ENCODE assay signal across 8 cellular contexts in genomic region chr21:33541756-33542639, GRCh38. TPM values are rescaled to one million over a fixed set of nuclear protein-coding genes. Genes with fewer than 3 reads are reported as not detected.
DNase-seq lines count a peak whose midpoint lies in the region; TF ChIP-seq lines count a peak whose summit lies in the region.

Gene GART, minus strand, starts transcription at chr21:33542117. Its CDS starts 2,802 bp downstream, at chr21:33539315.

- H3K9me3 ChIP-seq in neuron (ENCODE audit: low read length): no peaks in the 10 kb centered on the region
- no peaks in the 10 kb centered on the region for H3K9me3 ChIP-seq in subcutaneous abdominal adipose tissue (ENCODE audit: control insufficient read depth in 5 of 5, low read length in 5 of 5)

- peak within 1 kb of the TSS; percentile 57 for H2AFZ ChIP-seq in neuron (ENCODE audit: low read depth, low read length)

- H3K27ac ChIP-seq in subcutaneous abdominal adipose tissue (ENCODE audit: low read depth, low read length): peak within 1 kb of the TSS; percentile 100

- H3K4me1 ChIP-seq in neuron (ENCODE audit: insufficient read depth, low read length): peaks cover 25% of the 10 kb centered on the region
- H3K4me1 ChIP-seq in subcutaneous abdominal adipose tissue (ENCODE audit: control insufficient read depth in 5 of 5, insufficient read depth in 5 of 5, low read length in 5 of 5): peaks cover 5 to 39% (median 33%) of the 10 kb centered on the region in 5 donors

- H3K36me3 ChIP-seq in neuron (ENCODE audit: insufficient read depth, low read length): peaks cover 28% of the 10 kb centered on the region
- H3K36me3 ChIP-seq in subcutaneous abdominal adipose tissue (ENCODE audit: control insufficient read depth in 5 of 5, insufficient read depth in 5 of 5, low read length in 5 of 5): peaks cover 7 to 24% (median 12%) of the 10 kb centered on the region in 5 donors

- no peak for TF ChIP-seq CTCF in foreskin fibroblast (IDR thresholded peaks at IDR 0.05; ENCODE audit: low read depth, low read length)

- peak within 1 kb of the TSS; percentile 98 to 100 (median 99) for H3K9ac ChIP-seq in subcutaneous abdominal adipose tissue (ENCODE audit: low read length in 5 of 5)

- H3K4me3 ChIP-seq in foreskin fibroblast (ENCODE audit: low read depth in 1 of 2, low read length in 2 of 2) (peak within 1 kb of the TSS; percentile 66 to 86), neuron (ENCODE audit: low read length) (peak within 1 kb of the TSS; percentile 86), subcutaneous abdominal adipose tissue (ENCODE audit: low read depth in 1 of 5, low read length in 5 of 5) (peak within 1 kb of the TSS; percentile 86 to 99 (median 95))

- no peaks in the 10 kb centered on the region for H3K27me3 ChIP-seq in neuron (ENCODE audit: insufficient read depth, low read length)
- no peaks in the 10 kb centered on the region for H3K27me3 ChIP-seq in subcutaneous abdominal adipose tissue (ENCODE audit: control insufficient read depth in 5 of 5, insufficient read depth in 4 of 5, low read length in 5 of 5)

- DNase-seq in ELR (ENCODE audit: low read depth) (peak; percentile 90), GOT3 (lab: John Stamatoyannopoulos, UW) (peak; percentile 46), LHCN-M2 (ENCODE audit: low read depth) (peak; percentile 70), SIG-M5 (lab: John Stamatoyannopoulos, UW) (peak; percentile 13), activated gamma-delta T cell (lab: John Stamatoyannopoulos, UW) (peak; percentile 70), foreskin fibroblast (peak; percentile 74 to 93)

RNA-seq across cellular contexts. Expression of gene GART, which starts in this region (rescaled TPM):
- total RNA-seq in LHCN-M2 (2014; rRNA removed): 131 and 156 TPM in 2 replicates
- 34.7 TPM for polyA plus RNA-seq in LHCN-M2 (2012)

Comparison
In these comparisons a context has a peak if more than half of its experiments do, and no peak if none do; other contexts are left out.
1. Peak in every context shown above with its lines: DNase-seq, H3K4me3 ChIP-seq and H3K27ac ChIP-seq.
2. DNase-seq: peak in every context shown above with its lines; median percentile 90 in ELR; 84 in foreskin fibroblast; 70 in LHCN-M2; 70 in activated gamma-delta T cell; 46 in GOT3; 13 in SIG-M5.